Comparison of ENCODE assay signal across 9 cellular contexts in the genomic region with DNA sequence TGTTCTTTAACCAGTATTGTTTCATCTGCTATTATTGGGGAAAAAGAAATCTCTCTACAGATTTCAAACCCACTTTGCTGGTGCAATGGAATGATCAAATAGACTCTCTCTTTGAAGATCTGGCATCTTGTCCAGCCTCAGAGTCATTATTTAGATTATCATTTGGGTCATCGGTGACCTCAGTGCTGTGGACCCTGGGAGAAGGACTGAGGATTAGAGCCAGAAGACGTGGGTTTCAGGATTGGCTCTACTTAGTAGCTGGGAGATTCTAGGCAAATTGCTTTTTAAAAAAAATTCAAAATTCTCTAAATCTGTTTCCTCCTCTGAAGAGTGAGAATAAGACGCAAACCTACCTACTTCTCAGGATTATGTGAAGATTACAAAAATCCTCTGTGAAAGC.
"Had no signal": no experiment of that assay in that cellular context is flagged by ENCODE, and none has a peak within 500 bp of the region (broad histone marks: within the 10 kb centered on the region; RNA-seq: fewer than 3 reads in every experiment).

No MANE protein-coding gene starts in this region.

- H3K9me3 Mint-ChIP-seq: HFFc6 had no signal

- H3K4me3 ChIP-seq: GM23248, GM23338, HAP-1 had no signal

- H3K4me1 ChIP-seq: HAP-1 had no signal

- H2AFZ ChIP-seq: GM23248, GM23338 had no signal

- H3K4me1 Mint-ChIP-seq: GM23338 had no signal

- H3K36me3 ChIP-seq: HAP-1 had no signal

- H3K4me2 ChIP-seq: GM23338 had no signal

- ATAC-seq: GM23338, HCT116 had no signal

- H3K9me3 ChIP-seq: HAP-1 had no signal

- H3K9ac ChIP-seq: GM23248 had no signal

- DNase-seq: GM23248, GOT3, H7, H9, HCEC 1CT, HFFc6 had no signal

- H3K4me3 Mint-ChIP-seq: GM23338, H9, HFFc6 had no signal

- H3K27ac ChIP-seq: GM23248 had no signal

- H3K27ac Mint-ChIP-seq: GM23338, HFFc6 had no signal
